ENCODE assay signal across 35 cellular contexts in genomic region chr9:1877951-1878350, GRCh38.
"Had no signal": no experiment of that assay in that cellular context is flagged by ENCODE, and none has a peak within 500 bp of the region (broad histone marks: within the 10 kb centered on the region; RNA-seq: fewer than 3 reads in every experiment).

No MANE protein-coding gene starts in this region.

- H3K4me3 ChIP-seq: adrenal gland, body of pancreas, heart left ventricle had no signal

- H3K27ac ChIP-seq: adrenal gland, body of pancreas, epithelial cell of prostate, heart left ventricle, WERI-Rb-1 had no signal

- H3K36me3 Mint-ChIP-seq: activated CD4-positive, alpha-beta memory T cell treated with anti-CD3 and anti-CD28 coated beads for 36 hours; activated CD8-positive, alpha-beta memory T cell treated with anti-CD3 and anti-CD28 coated beads, Interleukin-2, amount 10 ng/mL, durations not matched to agents 7 days and 5 days; activated naive CD4-positive, alpha-beta T cell treated with anti-CD3 and anti-CD28 coated beads, Interleukin-2, amount 50 U/mL, for 24 hours; activated naive CD8-positive, alpha-beta T cell treated with anti-CD3 and anti-CD28 coated beads for 36 hours had no signal

- FAIRE-seq: colon, endometrium, endothelial cell of umbilical vein, frontal cortex had no signal

- H3K4me1 ChIP-seq: adrenal gland, body of pancreas, heart left ventricle had no signal

- H3K27ac Mint-ChIP-seq: activated CD4-positive, alpha-beta memory T cell treated with anti-CD3 and anti-CD28 coated beads for 36 hours; activated CD4-positive, alpha-beta T cell treated with anti-CD3 and anti-CD28 coated beads for 36 hours; activated CD4-positive, alpha-beta T cell treated with anti-CD3 and anti-CD28 coated beads, Interleukin-2, amount 10 ng/mL, durations not matched to agents 24 days and 14 days; activated CD8-positive, alpha-beta memory T cell treated with anti-CD3 and anti-CD28 coated beads, Interleukin-2, amount 10 ng/mL, durations not matched to agents 7 days and 5 days; activated CD8-positive, alpha-beta T cell treated with anti-CD3 and anti-CD28 coated beads, Interleukin-2, amount 10 ng/mL, durations not matched to agents 7 days and 5 days; activated naive CD4-positive, alpha-beta T cell treated with anti-CD3 and anti-CD28 coated beads for 36 hours; activated naive CD8-positive, alpha-beta T cell treated with anti-CD3 and anti-CD28 coated beads, Interleukin-2, amount 50 U/mL, for 24 hours; activated T-helper 2 cell treated with anti-CD3 and anti-CD28 coated beads, Interferon-gamma antibody, Interleukin-2, Interleukin-4, amounts not matched to agents 10 μg/mL and 5 μg/mL and 100 μg/mL, durations not matched to agents 14 hours and 24 hours and 36 hours; T-helper 17 cell; T-helper 2 cell treated with Interferon-gamma antibody and Interleukin-4, amounts not matched to agents 5 μg/mL and 100 μg/mL, for 36 hours had no signal

- H3K9me3 ChIP-seq: adrenal gland, body of pancreas, heart left ventricle had no signal

- DNase-seq: activated CD4-positive, alpha-beta memory T cell treated with anti-CD3 and anti-CD28 coated beads for 36 hours; activated CD4-positive, alpha-beta T cell treated with anti-CD3 and anti-CD28 coated beads for 36 hours; activated CD4-positive, alpha-beta T cell treated with anti-CD3 and anti-CD28 coated beads, Interleukin-2, amount 10 ng/mL, durations not matched to agents 24 days and 14 days; activated CD4-positive, CD25-positive, alpha-beta regulatory T cell; activated CD4-positive, CD25-positive, alpha-beta regulatory T cell treated with anti-CD3 and anti-CD28 coated beads, Interleukin-2, amount 50 U/mL, for 72 hours; activated CD8-positive, alpha-beta memory T cell treated with anti-CD3 and anti-CD28 coated beads, Interleukin-2, amount 10 ng/mL, durations not matched to agents 7 days and 5 days; activated CD8-positive, alpha-beta memory T cell treated with anti-CD3 and anti-CD28 coated beads, Interleukin-2, amount 50 U/mL, for 4 hours; activated CD8-positive, alpha-beta T cell treated with anti-CD3 and anti-CD28 coated beads, Interleukin-2, amount 10 ng/mL, durations not matched to agents 7 days and 5 days; activated effector memory CD4-positive, alpha-beta T cell treated with anti-CD3 and anti-CD28 coated beads, Interleukin-2, amount 50 U/mL, for 16 hours; activated naive CD4-positive, alpha-beta T cell treated with anti-CD3 and anti-CD28 coated beads for 36 hours; activated naive CD8-positive, alpha-beta T cell treated with anti-CD3 and anti-CD28 coated beads for 36 hours; activated naive CD8-positive, alpha-beta T cell treated with anti-CD3 and anti-CD28 coated beads, Interleukin-2, amount 50 U/mL, for 24 hours; activated T-cell treated with anti-CD3 and anti-CD28 coated beads, Interleukin-2, amount 50 U/mL, for 1 hour; activated T-cell treated with anti-CD3 and anti-CD28 coated beads, Interleukin-2, amount 50 U/mL, for 48 hours; adrenal gland; amygdala; aorta; body of pancreas; cortex of kidney; effector CD8-positive, alpha-beta T cell; foreskin fibroblast; glutamatergic neuron; heart left ventricle; T-helper 17 cell; T1000; WERI-Rb-1 had no signal

- ATAC-seq: activated CD4-positive, alpha-beta T cell treated with anti-CD3 and anti-CD28 coated beads for 36 hours; activated CD8-positive, alpha-beta memory T cell treated with anti-CD3 and anti-CD28 coated beads, Interleukin-2, amount 10 ng/mL, durations not matched to agents 7 days and 5 days; activated CD8-positive, alpha-beta T cell treated with anti-CD3 and anti-CD28 coated beads, Interleukin-2, amount 10 ng/mL, durations not matched to agents 7 days and 5 days; activated naive CD8-positive, alpha-beta T cell treated with anti-CD3 and anti-CD28 coated beads, Interleukin-2, amount 50 U/mL, for 24 hours; body of pancreas; heart left ventricle; T-helper 17 cell had no signal

- H3K4me3 Mint-ChIP-seq: activated CD4-positive, alpha-beta memory T cell treated with anti-CD3 and anti-CD28 coated beads for 36 hours; activated CD4-positive, alpha-beta T cell treated with anti-CD3 and anti-CD28 coated beads for 36 hours; activated CD4-positive, alpha-beta T cell treated with anti-CD3 and anti-CD28 coated beads, Interleukin-2, amount 10 ng/mL, durations not matched to agents 24 days and 14 days; activated CD8-positive, alpha-beta memory T cell treated with anti-CD3 and anti-CD28 coated beads, Interleukin-2, amount 10 ng/mL, durations not matched to agents 7 days and 5 days; activated CD8-positive, alpha-beta T cell treated with anti-CD3 and anti-CD28 coated beads, Interleukin-2, amount 10 ng/mL, durations not matched to agents 7 days and 5 days; activated naive CD4-positive, alpha-beta T cell treated with anti-CD3 and anti-CD28 coated beads for 36 hours; activated naive CD4-positive, alpha-beta T cell treated with anti-CD3 and anti-CD28 coated beads, Interleukin-2, amount 50 U/mL, for 24 hours; activated naive CD8-positive, alpha-beta T cell treated with anti-CD3 and anti-CD28 coated beads for 36 hours; activated naive CD8-positive, alpha-beta T cell treated with anti-CD3 and anti-CD28 coated beads, Interleukin-2, amount 50 U/mL, for 24 hours; activated T-helper 1 cell treated with anti-CD3 and anti-CD28 coated beads, Interleukin-12 subunit alpha, Interleukin-12 subunit beta, Interleukin-2, Interleukin-4 antibody, amounts not matched to agents 30 ng/mL and 10 ng/mL and 1 ng/mL, durations not matched to agents 14 hours and 24 hours and 36 hours; T-helper 17 cell; T-helper 2 cell treated with Interferon-gamma antibody and Interleukin-4, amounts not matched to agents 5 μg/mL and 100 μg/mL, for 36 hours had no signal

- H3K27me3 Mint-ChIP-seq: activated naive CD4-positive, alpha-beta T cell treated with anti-CD3 and anti-CD28 coated beads, Interleukin-2, amount 50 U/mL, for 24 hours had no signal

- H3K27me3 ChIP-seq: adrenal gland, body of pancreas, heart left ventricle had no signal

- H3K36me3 ChIP-seq: adrenal gland, heart left ventricle, WERI-Rb-1 had no signal

- H3K9me3 Mint-ChIP-seq: activated CD4-positive, alpha-beta memory T cell treated with anti-CD3 and anti-CD28 coated beads for 36 hours; activated CD4-positive, alpha-beta T cell treated with anti-CD3 and anti-CD28 coated beads, Interleukin-2, amount 10 ng/mL, durations not matched to agents 24 days and 14 days; activated naive CD4-positive, alpha-beta T cell treated with anti-CD3 and anti-CD28 coated beads for 36 hours; activated naive CD4-positive, alpha-beta T cell treated with anti-CD3 and anti-CD28 coated beads, Interleukin-2, amount 50 U/mL, for 24 hours; activated naive CD8-positive, alpha-beta T cell treated with anti-CD3 and anti-CD28 coated beads for 36 hours; activated naive CD8-positive, alpha-beta T cell treated with anti-CD3 and anti-CD28 coated beads, Interleukin-2, amount 50 U/mL, for 24 hours; activated T-helper 1 cell treated with anti-CD3 and anti-CD28 coated beads, Interleukin-12 subunit alpha, Interleukin-12 subunit beta, Interleukin-2, Interleukin-4 antibody, amounts not matched to agents 30 ng/mL and 10 ng/mL and 1 ng/mL, durations not matched to agents 14 hours and 24 hours and 36 hours; activated T-helper 2 cell treated with anti-CD3 and anti-CD28 coated beads, Interferon-gamma antibody, Interleukin-2, Interleukin-4, amounts not matched to agents 10 μg/mL and 5 μg/mL and 100 μg/mL, durations not matched to agents 14 hours and 24 hours and 36 hours; T-helper 2 cell treated with Interferon-gamma antibody and Interleukin-4, amounts not matched to agents 5 μg/mL and 100 μg/mL, for 36 hours had no signal
